In genomic region chr2:222844323-222844722, GRCh38 we compare ENCODE assay signal across 2 cellular contexts.
TF ChIP-seq lines count a peak whose summit lies in the region.

No MANE protein-coding gene starts in this region.

TF ChIP-seq in A549, 52 proteins besides CTCF, POLR2A, EP300 and RAD21 (continued from another document):
- TF ChIP-seq MAX (IDR thresholded peaks at IDR 0.05) (peak; percentile 62), HOXB5 (CRISPR knock-in tag; IDR thresholded peaks at IDR 0.05) (no peak), MYC (IDR thresholded peaks at IDR 0.05; ENCODE audit: borderline replicate concordance, low read length) (0 out of 2 replicates have a peak, but pooled peaks have one; percentile 20), FOSL2 (IDR thresholded peaks at IDR 0.05) (peak; percentile 82), FOSL2 (CRISPR knock-in tag; IDR thresholded peaks at IDR 0.05) (peak; percentile 89), JUNB (IDR thresholded peaks at IDR 0.05) (peak; percentile 57)
- TF ChIP-seq, protein P1, sequence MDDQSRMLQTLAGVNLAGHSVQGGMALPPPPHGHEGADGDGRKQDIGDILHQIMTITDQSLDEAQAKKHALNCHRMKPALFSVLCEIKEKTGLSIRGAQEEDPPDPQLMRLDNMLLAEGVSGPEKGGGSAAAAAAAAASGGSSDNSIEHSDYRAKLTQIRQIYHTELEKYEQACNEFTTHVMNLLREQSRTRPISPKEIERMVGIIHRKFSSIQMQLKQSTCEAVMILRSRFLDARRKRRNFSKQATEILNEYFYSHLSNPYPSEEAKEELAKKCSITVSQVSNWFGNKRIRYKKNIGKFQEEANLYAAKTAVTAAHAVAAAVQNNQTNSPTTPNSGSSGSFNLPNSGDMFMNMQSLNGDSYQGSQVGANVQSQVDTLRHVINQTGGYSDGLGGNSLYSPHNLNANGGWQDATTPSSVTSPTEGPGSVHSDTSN (IDR thresholded peaks at IDR 0.05) = no peak

TF ChIP-seq in IMR-90, 13 proteins besides CTCF, POLR2A, EP300 and RAD21 (continued from another document):
- TF ChIP-seq, protein P2, sequence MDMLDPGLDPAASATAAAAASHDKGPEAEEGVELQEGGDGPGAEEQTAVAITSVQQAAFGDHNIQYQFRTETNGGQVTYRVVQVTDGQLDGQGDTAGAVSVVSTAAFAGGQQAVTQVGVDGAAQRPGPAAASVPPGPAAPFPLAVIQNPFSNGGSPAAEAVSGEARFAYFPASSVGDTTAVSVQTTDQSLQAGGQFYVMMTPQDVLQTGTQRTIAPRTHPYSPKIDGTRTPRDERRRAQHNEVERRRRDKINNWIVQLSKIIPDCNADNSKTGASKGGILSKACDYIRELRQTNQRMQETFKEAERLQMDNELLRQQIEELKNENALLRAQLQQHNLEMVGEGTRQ (IDR thresholded peaks at IDR 0.05; ENCODE audit: low read depth, low read length) = no peak
- TF ChIP-seq MAFK (IDR thresholded peaks at IDR 0.05; ENCODE audit: low read depth, low read length) (peak; percentile 84), CEBPB (IDR thresholded peaks at IDR 0.05; ENCODE audit: low read depth, low read length) (peak; percentile 63)
